8 cellular contexts compared by ENCODE assay signal in the genomic region with DNA sequence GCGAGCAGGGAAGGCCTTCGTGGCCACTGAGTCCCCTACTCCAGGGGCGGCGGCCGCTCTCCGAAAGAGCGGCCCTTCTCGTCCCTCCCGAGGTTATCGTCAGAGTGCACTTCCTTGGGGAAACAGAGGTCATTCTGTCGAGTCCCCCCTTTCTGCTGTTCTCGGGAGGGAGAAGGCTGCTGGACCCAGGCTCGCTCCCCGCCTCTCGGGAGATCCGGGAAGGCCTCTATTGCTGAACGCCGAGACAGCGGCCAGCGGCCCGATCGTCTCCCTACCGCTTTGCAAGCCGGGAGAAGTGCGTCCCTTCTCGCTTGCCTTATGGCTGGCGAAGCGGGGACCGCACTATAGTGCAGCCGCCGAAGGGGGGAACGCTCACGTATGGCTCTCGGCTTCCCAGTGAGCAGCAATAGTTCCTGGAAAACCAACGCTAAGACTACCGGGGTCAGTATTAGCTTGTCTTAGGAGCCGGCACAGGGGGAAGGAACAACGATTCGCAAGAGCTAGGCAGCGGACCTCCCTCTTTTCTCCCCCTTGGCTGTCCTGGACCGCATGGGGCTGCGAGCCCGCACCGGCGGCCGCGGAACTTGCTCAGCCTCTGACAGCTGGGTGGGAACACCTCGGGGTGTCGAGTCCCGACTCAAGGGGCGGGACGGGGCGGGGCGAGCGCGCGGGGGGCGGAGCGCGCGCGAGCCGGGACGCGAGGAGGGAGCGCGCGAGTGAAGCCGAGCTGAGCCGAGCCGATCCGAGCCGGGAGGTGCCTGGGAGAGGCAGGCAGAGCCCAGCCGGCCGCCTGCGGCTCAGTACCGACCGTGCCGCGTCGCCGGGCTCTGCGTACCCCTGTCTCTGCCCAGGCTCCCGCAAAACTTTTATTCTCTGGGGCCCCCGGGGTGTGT. TPM values are rescaled to one million over a fixed set of nuclear protein-coding genes. Genes with fewer than 3 reads are reported as not detected.
A peak's percentile ranks its signal among the peaks of the same experiment; 100 is the strongest.
DNase-seq lines count a peak whose midpoint lies in the region; ATAC-seq, FAIRE-seq and TF ChIP-seq lines count a peak whose summit lies in the region.

No MANE protein-coding gene starts in this region.

- peak; percentile 62 for TF ChIP-seq POLR2A in H54 (IDR thresholded peaks at IDR 0.05; ENCODE audit: low read depth, low read length)

- peak overlapping the region; percentile 58 for H3K4me3 ChIP-seq in LNCaP clone FGC (ENCODE audit: low read depth, low read length)

- DNase-seq in ELF-1 (ENCODE audit: low read depth, low spot score) (peak; percentile 84), H54 (ENCODE audit: insufficient read length, low spot score) (peak; percentile 86), LNCaP clone FGC (ENCODE audit: low read depth) (peak; percentile 69), RWPE1 (ENCODE audit: low spot score) (peak; percentile 87), fibroblast of peridontal ligament (ENCODE audit: extremely low read depth) (peak; percentile 86)
- peak; percentile 88 for DNase-seq in activated T-helper 9 cell treated with anti-CD3 and anti-CD28 coated beads, Interleukin-2, amount 50 U/mL, for 16 hours (ENCODE audit: low read depth)
- peak; percentile 94 for DNase-seq in natural killer cell treated with Interleukin-12 subunit alpha and Interleukin-12 subunit beta and Interleukin-15 and Interleukin-18, amount 100 ng/mL, for 72 hours (ENCODE audit: low spot score)
- peak; percentile 83 to 93 (median 88) for DNase-seq in stimulated activated naive CD4-positive, alpha-beta T cell (lab: John Stamatoyannopoulos, UW)

- TF ChIP-seq CTCF in LNCaP clone FGC (IDR thresholded peaks at IDR 0.05; ENCODE audit: control insufficient read depth, extremely low read depth, insufficient read depth) (no peak), RWPE1 (conservative IDR thresholded peaks at IDR 0.05; ENCODE audit: low read depth) (no peak)

- peak overlapping the region; percentile 83 for H3K27ac ChIP-seq in RWPE1

- H3K36me3 Mint-ChIP-seq in natural killer cell treated with Interleukin-12 subunit alpha and Interleukin-12 subunit beta and Interleukin-15 and Interleukin-18, amount 100 ng/mL, for 72 hours, result no peaks in the 10 kb centered on the region

- H3K27me3 Mint-ChIP-seq in natural killer cell treated with Interleukin-12 subunit alpha and Interleukin-12 subunit beta and Interleukin-15 and Interleukin-18, amount 100 ng/mL, for 72 hours, result no peaks in the 10 kb centered on the region

- POLR2A ChIA-PET in RWPE1 (lab: Yijun Ruan, JAX; ENCODE audit: low non-redundant PET), result no interaction called here

- CTCF ChIA-PET in RWPE1 (lab: Yijun Ruan, JAX), result interaction anchor here (0.6 kb wide), 1 partner anchor 50 kb away, joined by 3 read pairs; no protein-coding TSS in a partner anchor

- H3K4me3 Mint-ChIP-seq in natural killer cell treated with Interleukin-12 subunit alpha and Interleukin-12 subunit beta and Interleukin-15 and Interleukin-18, amount 100 ng/mL, for 72 hours, result peak overlapping the region; percentile 94

- ATAC-seq in natural killer cell treated with Interleukin-12 subunit alpha and Interleukin-12 subunit beta and Interleukin-15 and Interleukin-18, amount 100 ng/mL, for 72 hours, result peak; percentile 92 to 93

- peak; percentile 36 for FAIRE-seq in H54 (lab: Jason Lieb, UNC)

- no peaks in the 10 kb centered on the region for H3K9me3 Mint-ChIP-seq in natural killer cell treated with Interleukin-12 subunit alpha and Interleukin-12 subunit beta and Interleukin-15 and Interleukin-18, amount 100 ng/mL, for 72 hours

- peaks cover 32 to 44% of the 10 kb centered on the region in 2 donors for H3K4me1 Mint-ChIP-seq in natural killer cell treated with Interleukin-12 subunit alpha and Interleukin-12 subunit beta and Interleukin-15 and Interleukin-18, amount 100 ng/mL, for 72 hours (ENCODE audit: low read depth in 2 of 2)

- H3K27ac Mint-ChIP-seq in natural killer cell treated with Interleukin-12 subunit alpha and Interleukin-12 subunit beta and Interleukin-15 and Interleukin-18, amount 100 ng/mL, for 72 hours, result peak overlapping the region; percentile 95 to 96

RNA-seq across cellular contexts. Expression of a gene that starts 0.9 kb away (rescaled TPM):
- total RNA-seq in natural killer cell treated with Interleukin-12 subunit alpha and Interleukin-12 subunit beta and Interleukin-15 and Interleukin-18, amount 100 ng/mL, for 72 hours, result 10 to 100 TPM; 14.9 to 15.2 TPM

Comparison
In these comparisons a context has a peak if more than half of its experiments do, and no peak if none do; other contexts are left out.
1. Peak in every context shown above with its lines: DNase-seq, ATAC-seq, H3K4me3 ChIP-seq and H3K27ac ChIP-seq.